9 cellular contexts compared by ENCODE assay signal in genomic region chr20:5657190-5657872, GRCh38. TPM values are rescaled to one million over a fixed set of nuclear protein-coding genes. Genes with fewer than 3 reads are reported as not detected.
DNase-seq lines count a peak whose midpoint lies in the region; ATAC-seq and TF ChIP-seq lines count a peak whose summit lies in the region.
"Had no signal": no experiment of that assay in that cellular context is flagged by ENCODE, and none has a peak within 500 bp of the region (broad histone marks: within the 10 kb centered on the region; RNA-seq: fewer than 3 reads in every experiment).

No MANE protein-coding gene starts in this region.

- peak; percentile 93 for DNase-seq in astrocyte of the spinal cord (ENCODE audit: low read depth, low spot score)
- peak; percentile 22 to 37 for DNase-seq in left colon
- peak; percentile 41 for DNase-seq in superior temporal gyrus (ENCODE audit: extremely low spot score)
- DNase-seq in NCI-H187 (lab: John Stamatoyannopoulos, UW), result no peak
- DNase-seq in NCI-H510A treated with DMSO at 0.1 percent for 48 hours (lab: John Stamatoyannopoulos, UW), result no peak

- H3K27ac Mint-ChIP-seq in IgD-negative memory B cell, result peak overlapping the region in 2 of 3 donors; percentile 34 to 62

- no peak overlapping the region for H3K4me3 ChIP-seq in astrocyte of the spinal cord (ENCODE audit: low read depth, low read length)
- H3K4me3 ChIP-seq: SJSA1 had no signal

- H3K27me3 Mint-ChIP-seq in IgD-negative memory B cell, result no peaks in the 10 kb centered on the region

- TF ChIP-seq CTCF in astrocyte of the spinal cord (IDR thresholded peaks at IDR 0.05; ENCODE audit: low read depth, low read length), result no peak

- in situ Hi-C loops in astrocyte of the spinal cord (cut with HindIII; ENCODE audit: low sequenced_read_pairs), result no loop called here

- H3K36me3 Mint-ChIP-seq in IgD-negative memory B cell, result no peaks in the 10 kb centered on the region

- peak; percentile 60 for ATAC-seq in left colon
- no peak for ATAC-seq in HG02840 (IDR thresholded peaks at IDR 0.05; ENCODE audit: low FRiP score, unreplicated experiment)
- ATAC-seq in GM18861 (IDR thresholded peaks at IDR 0.05; ENCODE audit: unreplicated experiment), result no peak

- peak overlapping the region in 1 of 4 donors; percentile 61 for H3K4me3 Mint-ChIP-seq in IgD-negative memory B cell

- H3K4me1 Mint-ChIP-seq in IgD-negative memory B cell, result peaks cover 45 to 48% (median 45%) of the 10 kb centered on the region in 3 donors

- intact Hi-C loops in left colon (cut with DNase I, micrococcal nuclease), result no loop called here

- H3K9me3 Mint-ChIP-seq in IgD-negative memory B cell, result peaks cover 0 to 2% (median 2%) of the 10 kb centered on the region in 3 donors

RNA-seq across cellular contexts. Expression of gene GPCPD1, which starts 46.5 kb away (rescaled TPM):
- polyA plus RNA-seq in IgD-negative memory B cell, result 48.0 TPM
- total RNA-seq in left colon, result 10 to 100 TPM; 23.6 to 26.0 TPM

Comparison
In these comparisons a context has a peak if more than half of its experiments do, and no peak if none do; other contexts are left out.
1. DNase-seq: peak in astrocyte of the spinal cord (single experiment), left colon (2 of 2) and superior temporal gyrus (single experiment); none in NCI-H187 (0 of 2) and NCI-H510A treated with DMSO at 0.1 percent for 48 hours (single experiment).